Comparison of ENCODE assay signal across 1 cellular context in genomic region chr7:92758796-92759431, GRCh38.
TF ChIP-seq lines count a peak whose summit lies in the region.

No MANE protein-coding gene starts in this region.

TF ChIP-seq in WTC11, 78 proteins besides CTCF, POLR2A, EP300 and RAD21 (continued from another document):
- TF ChIP-seq HMGXB4 (CRISPR knock-in tag; IDR thresholded peaks at IDR 0.05) (no peak), GABPB1 (CRISPR knock-in tag; IDR thresholded peaks at IDR 0.05) (no peak), IRF2 (CRISPR knock-in tag; IDR thresholded peaks at IDR 0.05; ENCODE audit: borderline replicate concordance, low read depth) (no peak), ZNF121 (CRISPR knock-in tag; IDR thresholded peaks at IDR 0.05) (no peak), MXD4 (CRISPR knock-in tag; IDR thresholded peaks at IDR 0.05; ENCODE audit: borderline replicate concordance) (no peak), ESRRA (CRISPR knock-in tag; IDR thresholded peaks at IDR 0.05; ENCODE audit: borderline replicate concordance) (no peak)
TF ChIP-seq in WTC11: peak in this region for 0.
